ENCODE assay signal across 26 cellular contexts in the genomic region with DNA sequence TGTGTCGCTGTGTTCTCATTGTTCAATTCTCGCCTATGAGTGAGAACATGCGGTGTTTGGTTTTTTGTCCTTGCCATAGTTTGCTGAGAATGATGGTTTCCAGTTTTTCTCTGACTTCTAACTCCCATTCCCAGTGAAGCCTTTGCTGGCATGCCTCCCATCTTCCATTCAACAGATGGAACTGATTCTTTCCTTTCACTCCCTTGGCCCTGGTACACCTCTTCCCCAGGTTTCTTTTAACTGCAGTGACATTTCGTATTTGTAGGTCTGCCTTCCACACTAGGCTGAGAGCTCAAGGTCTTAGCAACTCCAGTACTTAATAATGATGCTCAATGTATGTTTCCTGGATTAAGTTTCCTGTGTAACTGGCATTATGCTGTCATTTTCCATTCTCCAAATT. TPM values are rescaled to one million over a fixed set of nuclear protein-coding genes. Genes with fewer than 3 reads are reported as not detected.
DNase-seq lines count a peak whose midpoint lies in the region; ATAC-seq and TF ChIP-seq lines count a peak whose summit lies in the region.
"Had no signal": no experiment of that assay in that cellular context is flagged by ENCODE, and none has a peak within 500 bp of the region (broad histone marks: within the 10 kb centered on the region; RNA-seq: fewer than 3 reads in every experiment).

No MANE protein-coding gene starts in this region.

- H3K36me3 ChIP-seq in left ventricle myocardium inferior = no peaks in the 10 kb centered on the region
- H3K36me3 ChIP-seq: MG63, SJSA1 had no signal

- H3K9me3 ChIP-seq in left ventricle myocardium inferior (replicated peaks) = peaks cover 4% of the 10 kb centered on the region
- H3K9me3 ChIP-seq: Caco-2, MG63, SJSA1 had no signal

- TF ChIP-seq CTCF in left ventricle myocardium inferior (IDR thresholded peaks at IDR 0.05; ENCODE audit: borderline replicate concordance) = no peak
- no peak for TF ChIP-seq CTCF in fibroblast of the aortic adventitia (IDR thresholded peaks at IDR 0.05; ENCODE audit: insufficient read depth, low read length)

- H3K27ac ChIP-seq in left ventricle myocardium inferior (replicated peaks) = peak overlapping the region; percentile 70
- H3K27ac ChIP-seq: C4-2B, PC-9, SJSA1 had no signal

- peaks cover 82% of the 10 kb centered on the region for H3K4me1 ChIP-seq in left ventricle myocardium inferior
- H3K4me1 ChIP-seq: Caco-2 had no signal

- ATAC-seq in Right ventricle myocardium inferior = no peak
- peak; percentile 87 for ATAC-seq in SK-N-SH treated with all-trans-retinoic acid at 6 μM for 48 hours
- no peak for ATAC-seq in HG02884 (IDR thresholded peaks at IDR 0.05; ENCODE audit: unreplicated experiment)
- ATAC-seq: CD8-positive, alpha-beta T cell; K562 had no signal

- H3K4me3 ChIP-seq in left ventricle myocardium inferior (no peak overlapping the region), fibroblast of the aortic adventitia (ENCODE audit: low read depth, low read length) (no peak overlapping the region)
- H3K4me3 ChIP-seq: K562, MG63, PC-9, SJSA1 had no signal

- H3K27me3 ChIP-seq in left ventricle myocardium inferior (ENCODE audit: low read depth) = no peaks in the 10 kb centered on the region
- H3K27me3 ChIP-seq: MG63, SJSA1 had no signal

- intact Hi-C loops in left ventricle myocardium inferior (cut with micrococcal nuclease) (no loop called here), Right ventricle myocardium inferior (cut with DNase I) (loop anchor here (5.0 kb wide), 1 partner anchor 35 kb away; no protein-coding TSS in a partner anchor)

- DNase-seq in left ventricle myocardium inferior (no peak), Right ventricle myocardium inferior (ENCODE audit: missing footprints) (no peak), fibroblast of the aortic adventitia (ENCODE audit: low read depth) (peak; percentile 22), Ammon's horn (ENCODE audit: low spot score) (no peak)
- DNase-seq in activated T-cell treated with anti-CD3 and anti-CD28 coated beads, Interleukin-2, amount 50 U/mL, for 1 hour = no peak
- DNase-seq: Caco-2; CD8-positive, alpha-beta T cell; DMS153; DND-41; Kasumi-1; MG63; NCI-H1105 treated with DMSO at 0.1 percent for 48 hours; NCI-H146; NCI-H1930; NCI-H345; NCI-H510A treated with DMSO at 0.1 percent for 48 hours; NCI-H748 treated with DMSO at 0.1 percent for 48 hours; NK-92 treated with Interleukin-12 subunit alpha and Interleukin-12 subunit beta, amount 100 ng/mL, for 24 hours; PC-9; Right ventricle myocardium superior had no signal

TF ChIP-seq in SK-N-SH treated with all-trans-retinoic acid at 6 μM for 48 hours, 23 proteins besides CTCF, POLR2A, EP300 and RAD21:
- TF ChIP-seq SNAI2 (CRISPR knock-in tag; IDR thresholded peaks at IDR 0.05) = no peak
- TF ChIP-seq ZC3H10 (CRISPR knock-in tag; IDR thresholded peaks at IDR 0.05) = no peak
- no peak for TF ChIP-seq ZFP30 (CRISPR knock-in tag; IDR thresholded peaks at IDR 0.05)
- no peak for TF ChIP-seq OSR1 (CRISPR knock-in tag; IDR thresholded peaks at IDR 0.05)
- no peak for TF ChIP-seq ZNF565 (CRISPR knock-in tag; conservative IDR thresholded peaks at IDR 0.05; ENCODE audit: low read depth)
- TF ChIP-seq PPARA (CRISPR knock-in tag; IDR thresholded peaks at IDR 0.05; ENCODE audit: borderline replicate concordance) = no peak
- no peak for TF ChIP-seq TOX (CRISPR knock-in tag; IDR thresholded peaks at IDR 0.05; ENCODE audit: borderline replicate concordance)
- TF ChIP-seq TCF4 (CRISPR knock-in tag; IDR thresholded peaks at IDR 0.05; ENCODE audit: borderline replicate concordance) = no peak
- no peak for TF ChIP-seq ZNF8 (CRISPR knock-in tag; IDR thresholded peaks at IDR 0.05)
- TF ChIP-seq ISL1 (CRISPR knock-in tag; IDR thresholded peaks at IDR 0.05) = no peak
- no peak for TF ChIP-seq CREB5 (CRISPR knock-in tag; IDR thresholded peaks at IDR 0.05; ENCODE audit: low read depth)
- no peak for TF ChIP-seq CSRNP3 (CRISPR knock-in tag; IDR thresholded peaks at IDR 0.05)
- no peak for TF ChIP-seq GLIS3 (CRISPR knock-in tag; IDR thresholded peaks at IDR 0.05)
- TF ChIP-seq, protein P1, sequence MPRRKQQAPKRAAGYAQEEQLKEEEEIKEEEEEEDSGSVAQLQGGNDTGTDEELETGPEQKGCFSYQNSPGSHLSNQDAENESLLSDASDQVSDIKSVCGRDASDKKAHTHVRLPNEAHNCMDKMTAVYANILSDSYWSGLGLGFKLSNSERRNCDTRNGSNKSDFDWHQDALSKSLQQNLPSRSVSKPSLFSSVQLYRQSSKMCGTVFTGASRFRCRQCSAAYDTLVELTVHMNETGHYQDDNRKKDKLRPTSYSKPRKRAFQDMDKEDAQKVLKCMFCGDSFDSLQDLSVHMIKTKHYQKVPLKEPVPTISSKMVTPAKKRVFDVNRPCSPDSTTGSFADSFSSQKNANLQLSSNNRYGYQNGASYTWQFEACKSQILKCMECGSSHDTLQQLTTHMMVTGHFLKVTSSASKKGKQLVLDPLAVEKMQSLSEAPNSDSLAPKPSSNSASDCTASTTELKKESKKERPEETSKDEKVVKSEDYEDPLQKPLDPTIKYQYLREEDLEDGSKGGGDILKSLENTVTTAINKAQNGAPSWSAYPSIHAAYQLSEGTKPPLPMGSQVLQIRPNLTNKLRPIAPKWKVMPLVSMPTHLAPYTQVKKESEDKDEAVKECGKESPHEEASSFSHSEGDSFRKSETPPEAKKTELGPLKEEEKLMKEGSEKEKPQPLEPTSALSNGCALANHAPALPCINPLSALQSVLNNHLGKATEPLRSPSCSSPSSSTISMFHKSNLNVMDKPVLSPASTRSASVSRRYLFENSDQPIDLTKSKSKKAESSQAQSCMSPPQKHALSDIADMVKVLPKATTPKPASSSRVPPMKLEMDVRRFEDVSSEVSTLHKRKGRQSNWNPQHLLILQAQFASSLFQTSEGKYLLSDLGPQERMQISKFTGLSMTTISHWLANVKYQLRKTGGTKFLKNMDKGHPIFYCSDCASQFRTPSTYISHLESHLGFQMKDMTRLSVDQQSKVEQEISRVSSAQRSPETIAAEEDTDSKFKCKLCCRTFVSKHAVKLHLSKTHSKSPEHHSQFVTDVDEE (CRISPR knock-in tag; IDR thresholded peaks at IDR 0.05) = no peak
- TF ChIP-seq ZFP3 (CRISPR knock-in tag; IDR thresholded peaks at IDR 0.05) = no peak
- TF ChIP-seq ZNF70 (CRISPR knock-in tag; IDR thresholded peaks at IDR 0.05) = no peak
- TF ChIP-seq ARNTL (CRISPR knock-in tag; IDR thresholded peaks at IDR 0.05; ENCODE audit: borderline replicate concordance, low read depth) = no peak
- no peak for TF ChIP-seq CSDC2 (CRISPR knock-in tag; IDR thresholded peaks at IDR 0.05)
- no peak for TF ChIP-seq RARB (CRISPR knock-in tag; IDR thresholded peaks at IDR 0.05)
- TF ChIP-seq ESRRG (CRISPR knock-in tag; IDR thresholded peaks at IDR 0.05) = no peak

RNA-seq across cellular contexts. Expression of gene GAREM1, which starts 48.5 kb away (rescaled TPM):
- 8.6 TPM for total RNA-seq in left ventricle myocardium inferior
- total RNA-seq in Right ventricle myocardium inferior = 22.7 TPM
- total RNA-seq in fibroblast of the aortic adventitia (ENCODE audit: low replicate concordance) = 2.4 and 5.5 TPM in 2 replicates
- total RNA-seq: B cell had no signal
